ENCODE assay signal across 26 cellular contexts in the genomic region with DNA sequence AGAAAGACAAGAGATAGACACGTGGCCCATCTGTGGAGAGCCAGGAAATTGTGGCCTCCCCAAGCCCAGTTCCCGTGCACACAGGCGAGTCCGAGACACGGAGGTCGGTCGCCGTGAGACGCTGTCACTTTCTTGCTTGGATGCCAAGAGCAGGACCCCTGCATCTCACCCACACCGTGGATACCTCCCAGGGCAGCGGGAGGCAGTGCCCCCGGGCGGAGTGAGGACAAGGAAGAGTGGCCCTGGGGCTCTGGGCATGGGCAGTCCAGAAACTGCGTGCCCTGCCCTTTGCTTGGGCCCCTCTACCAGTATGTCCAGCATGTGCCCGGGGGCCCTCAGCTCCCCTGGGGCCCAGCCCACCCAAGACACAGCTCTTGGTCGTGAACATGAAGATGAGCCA. TPM values are rescaled to one million over a fixed set of nuclear protein-coding genes. Genes with fewer than 3 reads are reported as not detected.
DNase-seq lines count a peak whose midpoint lies in the region; ATAC-seq, FAIRE-seq and TF ChIP-seq lines count a peak whose summit lies in the region.
"Had no signal": no experiment of that assay in that cellular context is flagged by ENCODE, and none has a peak within 500 bp of the region (broad histone marks: within the 10 kb centered on the region; RNA-seq: fewer than 3 reads in every experiment).

No MANE protein-coding gene starts in this region.

- TF ChIP-seq POLR2A in H1 (IDR thresholded peaks at IDR 0.05; ENCODE audit: control extremely low read depth in 1 of 2, low read depth in 2 of 2, low read length in 2 of 2) (no peak), GM12891 (IDR thresholded peaks at IDR 0.05; ENCODE audit: low read depth, low read length) (no peak)

- H3K79me2 ChIP-seq in H1 (ENCODE audit: control insufficient read depth in 1 of 2, insufficient read depth in 2 of 2, low read length in 2 of 2) (no peaks in the 10 kb centered on the region), osteoblast (ENCODE audit: insufficient read depth, low read length) (no peaks in the 10 kb centered on the region)

- H3K9me3 ChIP-seq in left ventricle myocardium inferior (replicated peaks) (no peaks in the 10 kb centered on the region), H1 (ENCODE audit: insufficient read depth in 2 of 2, low read depth in 1 of 2, low read length in 1 of 2) (no peaks in the 10 kb centered on the region; a peak in 1 of 4 replicates), osteoblast (ENCODE audit: low read depth, low read length) (no peaks in the 10 kb centered on the region)
- H3K9me3 ChIP-seq: A549; BE2C; BLaER1 treated with 17β-estradiol and CSF1 and Interleukin-3, amounts not matched to agents 10 nM and 100 nM had no signal

- no peak overlapping the region for H4K91ac ChIP-seq in H1 (replicated peaks; ENCODE audit: insufficient read length, low read length)

- POLR2A ChIA-PET in H1 (lab: Charles Lee; ENCODE audit: partially characterized antibody) = interaction anchor here (1.2 kb wide), 1 partner anchor 10 kb away, joined by 5 read pairs; no protein-coding TSS in a partner anchor

- no peak overlapping the region for H4K5ac ChIP-seq in H1 (ENCODE audit: insufficient read length, low read depth, low read length)

- H3K79me1 ChIP-seq in H1 (ENCODE audit: low read depth, low read length) = no peaks in the 10 kb centered on the region

- 89% methylated on average over 15 of the region's 16 CpGs; no CpG with 5 or more reads in 1 of the 2 experiments for WGBS in H1 (ENCODE audit: extremely low coverage in 1 of 2, insufficient coverage in 1 of 2, insufficient read length in 1 of 2, insufficient replicate concordance in 2 of 2, low coverage in 1 of 2, low lambda C conversion rate in 2 of 2, missing lambda C conversion rate in 1 of 2), 2 experiments

- no peak overlapping the region for H3K4me2 ChIP-seq in H1 (ENCODE audit: insufficient read depth in 1 of 2, low read depth in 2 of 2, low read length in 2 of 2)
- H3K4me2 ChIP-seq in osteoblast (ENCODE audit: insufficient read depth, low read length) = no peak overlapping the region
- H3K4me2 ChIP-seq: A549; BLaER1 treated with 17β-estradiol and CSF1 and Interleukin-3, amounts not matched to agents 10 nM and 100 nM had no signal

- peaks cover 0 to 11% of the 10 kb centered on the region in 2 experiments for H4K20me1 ChIP-seq in H1 (replicated peaks in 1 of 2; ENCODE audit: control insufficient read depth in 1 of 2, insufficient read depth in 2 of 2, low read length in 2 of 2)
- H4K20me1 ChIP-seq in osteoblast (ENCODE audit: insufficient read depth, low read length) = no peaks in the 10 kb centered on the region

- H2BK20ac ChIP-seq in H1 (ENCODE audit: low read length) = no peak overlapping the region

- H3K18ac ChIP-seq in H1 (ENCODE audit: extremely low read depth, low read length) = no peak overlapping the region

- no peak overlapping the region for H2BK5ac ChIP-seq in H1 (ENCODE audit: low read depth, low read length)

- intact Hi-C loops in Right ventricle myocardium superior (cut with DNase I) (no loop called here), left ventricle myocardium inferior (cut with micrococcal nuclease) (no loop called here)

- H3K27ac ChIP-seq in left ventricle myocardium inferior (replicated peaks) = no peak overlapping the region
- H3K27ac ChIP-seq in H1 (ENCODE audit: low read depth, low read length) = no peak overlapping the region
- H3K27ac ChIP-seq in osteoblast (ENCODE audit: low read depth, low read length) = no peak overlapping the region
- H3K27ac ChIP-seq: A549; BLaER1 treated with 17β-estradiol and CSF1 and Interleukin-3, amounts not matched to agents 10 nM and 100 nM; GM23248 had no signal

- no peak for FAIRE-seq in H1 (lab: Jason Lieb, UNC)
- FAIRE-seq in GM12891 (lab: Jason Lieb, UNC) = no peak
- FAIRE-seq: A549, D721Med, GM12878, GM18507, GM19239 had no signal

- no peak overlapping the region for H3K23ac ChIP-seq in H1 (ENCODE audit: insufficient read length)

- no peak overlapping the region for H3K14ac ChIP-seq in H1 (ENCODE audit: insufficient read length)

- no peak overlapping the region for H2AFZ ChIP-seq in H1 (ENCODE audit: low read length)
- H2AFZ ChIP-seq in osteoblast (ENCODE audit: low read length) = no peak overlapping the region
- H2AFZ ChIP-seq: GM23248 had no signal

- TF ChIP-seq CTCF in left ventricle myocardium inferior (IDR thresholded peaks at IDR 0.05; ENCODE audit: borderline replicate concordance) (no peak), H1 (IDR thresholded peaks at IDR 0.05; ENCODE audit: control extremely low read depth in 1 of 3, insufficient read depth in 1 of 3, low read depth in 1 of 3, low read length in 3 of 3) (no peak), osteoblast (IDR thresholded peaks at IDR 0.05; ENCODE audit: extremely low read depth, low read depth, low read length) (no peak)

- no peaks in the 10 kb centered on the region for H3K23me2 ChIP-seq in H1 (ENCODE audit: low read depth, low read length)

- no peak overlapping the region for H3K56ac ChIP-seq in H1 (replicated peaks; ENCODE audit: insufficient read length, low read depth, low read length)

- DNase-seq in Right ventricle myocardium superior (peak; percentile 32), left ventricle myocardium inferior (no peak), H1 (ENCODE audit: low read depth in 1 of 2, low spot score in 2 of 2) (no peak), osteoblast (ENCODE audit: insufficient read length, low spot score, missing footprints) (peak; percentile 36), NAMALWA (ENCODE audit: low spot score) (no peak), GM12891 (ENCODE audit: insufficient read length, low spot score) (no peak)
- DNase-seq: 8988T; ACHN; AML-193; BE2C; CD4-positive, alpha-beta T cell; DMS 273 treated with DMSO at 0.1 percent for 48 hours; DMS79; EL; GDM1; GM23248; H9 had no signal

- H3K36me3 ChIP-seq in left ventricle myocardium inferior = peaks cover 18% of the 10 kb centered on the region
- no peaks in the 10 kb centered on the region for H3K36me3 ChIP-seq in H1 (ENCODE audit: control insufficient read depth in 2 of 4, insufficient read depth in 4 of 4, low read length in 3 of 4)
- peaks cover 2% of the 10 kb centered on the region for H3K36me3 ChIP-seq in osteoblast (ENCODE audit: insufficient read depth, low read length)
- H3K36me3 ChIP-seq: BE2C; BLaER1 treated with 17β-estradiol and CSF1 and Interleukin-3, amounts not matched to agents 10 nM and 100 nM had no signal

- TF ChIP-seq RAD21 in H1 (IDR thresholded peaks at IDR 0.05 in 1 of 2, conservative IDR thresholded peaks at IDR 0.05 in 1 of 2; ENCODE audit: low read depth in 2 of 2, low read length in 2 of 2) = no peak

- H3K4me1 ChIP-seq in left ventricle myocardium inferior (peaks cover 2% of the 10 kb centered on the region), H1 (replicated peaks in 1 of 4; ENCODE audit: control insufficient read depth in 3 of 4, insufficient read depth in 4 of 4, low read length in 3 of 4) (peaks cover 0 to 7% (median 1%) of the 10 kb centered on the region in 4 experiments; a peak in 3 of 7 replicates), osteoblast (ENCODE audit: insufficient read depth, low read length) (no peaks in the 10 kb centered on the region)
- H3K4me1 ChIP-seq: A549, BE2C had no signal

- no peak for TF ChIP-seq EP300 in H1 (IDR thresholded peaks at IDR 0.05; ENCODE audit: borderline replicate concordance in 1 of 2, low read depth in 2 of 2, low read length in 2 of 2)

- no peak overlapping the region for H2BK12ac ChIP-seq in H1 (ENCODE audit: low read depth, low read length)

- no peak overlapping the region for H2AK5ac ChIP-seq in H1 (ENCODE audit: low read depth, low read length)

- H3K4me3 ChIP-seq in left ventricle myocardium inferior = no peak overlapping the region
- H3K4me3 ChIP-seq in H1 (ENCODE audit: extremely low read depth in 1 of 4, insufficient read depth in 2 of 4, low read depth in 3 of 4, low read length in 4 of 4) = no peak overlapping the region
- no peak overlapping the region for H3K4me3 ChIP-seq in osteoblast (ENCODE audit: insufficient read depth, low read length)
- H3K4me3 ChIP-seq: A549; BLaER1 treated with 17β-estradiol and CSF1 and Interleukin-3, amounts not matched to agents 10 nM and 100 nM; GM12878; GM23248 had no signal

- ATAC-seq in Right ventricle myocardium superior (ENCODE audit: poor library complexity) = no peak
- ATAC-seq: A549, GM12878, HCT116 had no signal

- H2BK120ac ChIP-seq in H1 (replicated peaks; ENCODE audit: low read depth, low read length) = no peak overlapping the region

- H4K8ac ChIP-seq in H1 (ENCODE audit: extremely low read depth, insufficient read depth, low read length) = peak overlapping the region; percentile 46; the same call in 1 of the 2 replicates

- H3K4ac ChIP-seq in H1 (replicated peaks; ENCODE audit: insufficient read length, low read depth, low read length) = no peak overlapping the region

- CTCF ChIA-PET in H1 (lab: Charles Lee; ENCODE audit: partially characterized antibody) = interaction anchor here (1.0 to 4.7 kb wide), 6 partner anchors 11 to 358 kb away, joined by 3 to 50 read pairs (median 3); no protein-coding TSS in a partner anchor

- no peak overlapping the region for H2BK15ac ChIP-seq in H1 (ENCODE audit: low read length)

- H3K9ac ChIP-seq in H1 (replicated peaks in 1 of 4; ENCODE audit: extremely low read depth in 1 of 4, low read depth in 3 of 4, low read length in 3 of 4) = no peak overlapping the region
- H3K9ac ChIP-seq: BLaER1 treated with 17β-estradiol and CSF1 and Interleukin-3, amounts not matched to agents 10 nM and 100 nM; GM23248 had no signal

- H3K27me3 ChIP-seq in left ventricle myocardium inferior (ENCODE audit: low read depth) (peaks cover 18% of the 10 kb centered on the region), H1 (replicated peaks in 1 of 4; ENCODE audit: control insufficient read depth in 3 of 4, extremely low read depth in 1 of 4, insufficient read depth in 3 of 4, low read length in 3 of 4) (no peaks in the 10 kb centered on the region), osteoblast (ENCODE audit: insufficient read depth, low read length) (no peaks in the 10 kb centered on the region)

TF ChIP-seq in H1, 55 proteins besides CTCF, POLR2A, EP300 and RAD21 (continues in another document):
- TF ChIP-seq HDAC2 (IDR thresholded peaks at IDR 0.05; ENCODE audit: borderline replicate concordance in 1 of 2, low read depth in 2 of 2, low read length in 2 of 2) = no peak

TF ChIP-seq in GM12891, 5 proteins besides CTCF, POLR2A, EP300 and RAD21 (continues in another document):
- TF ChIP-seq POLR2AphosphoS5 (IDR thresholded peaks at IDR 0.05; ENCODE audit: low read depth, low read length) = no peak

RNA-seq across cellular contexts. Expression of gene ARHGEF16, which starts 24.7 kb away (rescaled TPM):
- total RNA-seq in Right ventricle myocardium superior (0.89 TPM), left ventricle myocardium inferior (0.52 TPM), osteoblast (not detected in 2 replicates)
- 20.0 and 20.7 TPM in 2 replicates for total RNA-seq in H1 (2021; fragmentation: NEBNext Ultra II Directional; extraction: Animal tissue kit (Norgen Biotek cat#: 25700))
- polyA plus RNA-seq in H1 (2011; rRNA removed) = 18.3 and 25.0 TPM in 2 replicates
- polyA plus RNA-seq in H1 (2011; cell fraction: cytosol; rRNA removed) = 20.5 TPM
- polyA plus RNA-seq in H1 (2011; cell fraction: nucleus; rRNA removed) = 55.6 TPM
- 11.4 to 18.1 TPM (median 16.6 TPM) in 4 replicates for polyA plus RNA-seq in H1 (2012, experiment 1 of 2)
- polyA plus RNA-seq in H1 (2012, experiment 2 of 2) = 15.7 TPM
- polyA plus RNA-seq in H1 (2013, experiment 1 of 2) = 8.9 TPM
- polyA plus RNA-seq in H1 (2013, experiment 2 of 2) = 7.8 TPM
- polyA minus RNA-seq in H1 (2011; rRNA and poly(A)+ RNA removed) = 32.5 and 33.4 TPM in 2 replicates
- polyA minus RNA-seq in H1 (2011; cell fraction: cytosol; rRNA and poly(A)+ RNA removed) = 10.1 TPM
- 24.2 TPM for polyA minus RNA-seq in H1 (2011; cell fraction: nucleus; rRNA and poly(A)+ RNA removed)
- polyA plus RNA-seq in GM12891 (2012; ENCODE audit: low read depth, missing spikeins) = not detected
- total RNA-seq: CD8-positive, alpha-beta memory T cell; GM12878; GM23248 had no signal
- polyA plus RNA-seq: CD14-positive monocyte, GM12878, GM23248 had no signal

Comparison
In these comparisons a context has a peak if more than half of its experiments do, and no peak if none do; other contexts are left out.
1. DNase-seq: peak in Right ventricle myocardium superior (single experiment) and osteoblast (single experiment); none in left ventricle myocardium inferior (single experiment), H1 (0 of 2), NAMALWA (single experiment) and GM12891 (single experiment).
2. RNA of gene ARHGEF16, which starts 24.7 kb away (total RNA-seq): 20.0 to 20.7 TPM in H1; 0.89 TPM in Right ventricle myocardium superior (single experiment), 0.52 TPM in left ventricle myocardium inferior (single experiment) and not detected in osteoblast; every median in the first group is over 10 times any median in the second.